In the genomic region with DNA sequence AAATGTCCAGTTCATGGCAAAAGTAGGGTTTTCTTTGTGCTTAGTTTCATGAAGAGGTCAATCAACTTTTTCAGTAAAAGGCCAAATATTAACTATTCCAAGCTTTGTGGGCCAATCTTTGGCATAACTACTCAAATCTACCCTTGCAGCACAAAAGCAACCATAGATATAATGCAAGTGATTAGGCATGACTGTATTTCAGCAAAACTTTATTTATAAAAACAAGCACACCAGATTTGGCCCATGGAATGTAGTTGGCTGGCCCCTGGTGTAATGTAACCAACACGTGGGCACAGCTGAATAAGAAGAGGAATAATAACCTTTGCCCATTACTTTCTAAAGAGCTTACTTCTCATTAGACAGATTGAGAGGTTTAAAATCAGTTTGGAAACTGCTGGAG, we compare ENCODE assay signal across 1 cellular context.
TF ChIP-seq lines count a peak whose summit lies in the region.

No MANE protein-coding gene starts in this region.

TF ChIP-seq in GM23338, 12 proteins besides CTCF, POLR2A, EP300 and RAD21 (continued from another document):
- no peak for TF ChIP-seq STAT1 (IDR thresholded peaks at IDR 0.05; ENCODE audit: unreplicated experiment)
- TF ChIP-seq EZH2 (IDR thresholded peaks at IDR 0.05; ENCODE audit: low read depth, unreplicated experiment): no peak
